23 cellular contexts compared by ENCODE assay signal in the genomic region with DNA sequence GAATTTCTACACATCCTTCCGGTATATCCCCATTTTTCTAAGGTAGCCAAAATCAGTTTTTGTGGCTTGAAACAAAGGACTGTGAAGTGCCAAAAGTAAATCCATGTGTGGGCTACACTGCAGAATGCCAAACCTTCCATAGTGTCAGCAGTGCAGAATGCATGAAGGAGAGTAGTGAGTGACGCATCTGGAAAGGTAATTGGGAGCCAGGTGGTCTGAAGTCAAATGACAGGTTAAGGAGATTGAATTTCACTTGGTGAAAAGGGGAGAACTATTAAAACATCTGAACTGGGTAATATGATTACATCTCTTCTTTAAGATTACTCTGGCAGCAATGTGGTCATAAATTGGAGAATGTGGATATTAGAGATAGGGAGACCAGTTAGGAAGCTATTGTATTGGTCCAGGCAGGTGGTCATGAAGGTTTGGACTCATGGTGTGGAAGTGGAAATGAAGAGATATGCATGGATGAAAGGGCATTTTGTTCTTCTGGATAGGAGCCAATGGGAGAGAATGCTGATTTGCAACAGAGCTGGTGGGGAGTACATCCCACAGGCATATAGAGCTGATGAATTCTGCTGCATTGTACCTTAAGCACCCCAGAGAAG.
A peak's percentile ranks its signal among the peaks of the same experiment; 100 is the strongest.
DNase-seq lines count a peak whose midpoint lies in the region; ATAC-seq lines count a peak whose summit lies in the region.
"Had no signal": no experiment of that assay in that cellular context is flagged by ENCODE, and none has a peak within 500 bp of the region (broad histone marks: within the 10 kb centered on the region; RNA-seq: fewer than 3 reads in every experiment).

No MANE protein-coding gene starts in this region.

- no peak overlapping the region for H3K4me3 Mint-ChIP-seq in CD8-positive, alpha-beta memory T cell
- H3K4me3 Mint-ChIP-seq: activated naive CD8-positive, alpha-beta T cell treated with anti-CD3 and anti-CD28 coated beads for 36 hours; activated T-helper 17 cell treated with anti-CD3 and anti-CD28 coated beads, Interleukin-2, amount 50 U/mL, for 72 hours; CD8-positive, alpha-beta T cell had no signal

- no peaks in the 10 kb centered on the region for H3K27me3 ChIP-seq in trophoblast cell (ENCODE audit: insufficient read depth, low read length)
- no peaks in the 10 kb centered on the region for H3K27me3 ChIP-seq in CD8-positive, alpha-beta memory T cell (ENCODE audit: insufficient read depth, low read length, poor library complexity, severe bottlenecking)
- H3K27me3 ChIP-seq: gastrocnemius medialis, Peyer's patch, SJSA1, spleen, upper lobe of left lung had no signal

- peaks cover 2 to 13% of the 10 kb centered on the region in 2 donors for H3K27me3 Mint-ChIP-seq in CD8-positive, alpha-beta memory T cell
- H3K27me3 Mint-ChIP-seq: activated naive CD8-positive, alpha-beta T cell treated with anti-CD3 and anti-CD28 coated beads for 36 hours had no signal

- no peak overlapping the region for H2AK5ac ChIP-seq in trophoblast cell (ENCODE audit: low read length)

- no peak overlapping the region for H3K27ac Mint-ChIP-seq in CD8-positive, alpha-beta memory T cell
- H3K27ac Mint-ChIP-seq: activated naive CD8-positive, alpha-beta T cell treated with anti-CD3 and anti-CD28 coated beads for 36 hours; activated T-helper 17 cell treated with anti-CD3 and anti-CD28 coated beads, Interleukin-2, amount 50 U/mL, for 72 hours; CD8-positive, alpha-beta T cell had no signal

- peak overlapping the region; percentile 71 for H3K23ac ChIP-seq in trophoblast cell (ENCODE audit: low read length)

- H2BK5ac ChIP-seq in trophoblast cell (ENCODE audit: low read depth, low read length, poor library complexity), result no peak overlapping the region

- H3K4me1 ChIP-seq in trophoblast cell (ENCODE audit: control insufficient read depth in 1 of 2, insufficient read depth in 2 of 2, low read length in 2 of 2), result no peaks in the 10 kb centered on the region
- no peaks in the 10 kb centered on the region for H3K4me1 ChIP-seq in CD8-positive, alpha-beta memory T cell (ENCODE audit: insufficient read depth, low read length)
- H3K4me1 ChIP-seq: gastrocnemius medialis, Peyer's patch, SJSA1 had no signal

- H2BK12ac ChIP-seq in trophoblast cell (ENCODE audit: low read length), result no peak overlapping the region

- no peak overlapping the region for H4K12ac ChIP-seq in trophoblast cell (ENCODE audit: low read depth, low read length)

- no peak overlapping the region for H3K4me3 ChIP-seq in trophoblast cell (ENCODE audit: low read depth, low read length)
- H3K4me3 ChIP-seq in CD8-positive, alpha-beta memory T cell (ENCODE audit: low read length), result no peak overlapping the region
- H3K4me3 ChIP-seq: gastrocnemius medialis, Peyer's patch, SJSA1, spleen, upper lobe of left lung had no signal

- no peak overlapping the region for H3K9ac ChIP-seq in trophoblast cell (ENCODE audit: low read length)

- H3K79me1 ChIP-seq in trophoblast cell (ENCODE audit: low read length), result no peaks in the 10 kb centered on the region

- no peaks in the 10 kb centered on the region for H3K36me3 ChIP-seq in trophoblast cell (ENCODE audit: control insufficient read depth in 1 of 2, insufficient read depth in 2 of 2, low read length in 2 of 2)
- H3K36me3 ChIP-seq in CD8-positive, alpha-beta memory T cell (ENCODE audit: insufficient read depth, low read length), result no peaks in the 10 kb centered on the region
- H3K36me3 ChIP-seq: gastrocnemius medialis, Peyer's patch, SJSA1, spleen, upper lobe of left lung had no signal

- no peak overlapping the region for H2AFZ ChIP-seq in trophoblast cell (ENCODE audit: insufficient read depth, low read length, poor library complexity)

- H4K91ac ChIP-seq in trophoblast cell (ENCODE audit: low read depth, low read length), result no peak overlapping the region

- H3K27ac ChIP-seq in trophoblast cell (ENCODE audit: low read depth, low read length), result no peak overlapping the region
- H3K27ac ChIP-seq in CD8-positive, alpha-beta memory T cell (ENCODE audit: low read depth, low read length), result no peak overlapping the region
- H3K27ac ChIP-seq: gastrocnemius medialis, Peyer's patch, SJSA1, spleen, upper lobe of left lung had no signal

- H3K4me2 ChIP-seq in trophoblast cell (ENCODE audit: low read length), result no peak overlapping the region

- no peaks in the 10 kb centered on the region for H3K4me1 Mint-ChIP-seq in CD8-positive, alpha-beta memory T cell
- H3K4me1 Mint-ChIP-seq: activated naive CD8-positive, alpha-beta T cell treated with anti-CD3 and anti-CD28 coated beads for 36 hours; activated T-helper 17 cell treated with anti-CD3 and anti-CD28 coated beads, Interleukin-2, amount 50 U/mL, for 72 hours had no signal

- H3K9me3 ChIP-seq in trophoblast cell (ENCODE audit: insufficient read depth, low read depth, low read length), result no peaks in the 10 kb centered on the region
- H3K9me3 ChIP-seq in CD8-positive, alpha-beta memory T cell (ENCODE audit: low read length), result no peaks in the 10 kb centered on the region
- H3K9me3 ChIP-seq: gastrocnemius medialis, Peyer's patch, SJSA1, spleen, upper lobe of left lung had no signal

- no peak overlapping the region for H3K18ac ChIP-seq in trophoblast cell (ENCODE audit: low read length)

- H3K14ac ChIP-seq in trophoblast cell (ENCODE audit: low read length), result no peak overlapping the region

- peak; percentile 91 for DNase-seq in NCI-H1105 (lab: John Stamatoyannopoulos, UW)
- DNase-seq in NCI-H2107 (lab: John Stamatoyannopoulos, UW), result peak; percentile 54
- peak; percentile 53 for DNase-seq in NCI-H748 treated with DMSO at 0.1 percent for 48 hours (lab: John Stamatoyannopoulos, UW)
- DNase-seq in trophoblast cell, result no peak
- no peak for DNase-seq in HUDEP-2 (lab: John Stamatoyannopoulos, UW; ENCODE audit: unreplicated experiment in 76 of 76)
- no peak for DNase-seq in CD8-positive, alpha-beta memory T cell
- DNase-seq: activated CD4-positive, alpha-beta T cell treated with anti-CD3 and anti-CD28 coated beads, Interleukin-2, amount 50 U/mL, for 1 hour; activated naive CD8-positive, alpha-beta T cell treated with anti-CD3 and anti-CD28 coated beads for 36 hours; CD8-positive, alpha-beta T cell; effector memory CD4-positive, alpha-beta T cell; gastrocnemius medialis; KG1; kidney; MV-4-11; NCI-H526 treated with DMSO at 0.1 percent for 48 hours; Peyer's patch; spleen; stimulated activated CD4-positive, alpha-beta T cell treated with anti-CD3 and anti-CD28 coated beads, Interleukin-4, amount 100 ng/mL, for 24 hours had no signal

- no peaks in the 10 kb centered on the region for H3K36me3 Mint-ChIP-seq in CD8-positive, alpha-beta memory T cell
- H3K36me3 Mint-ChIP-seq: CD8-positive, alpha-beta T cell had no signal

- H3K4ac ChIP-seq in trophoblast cell (ENCODE audit: low read depth, low read length), result no peak overlapping the region

- WGBS in trophoblast cell (ENCODE audit: extremely low coverage, insufficient coverage, insufficient read length), result no CpG with 5 or more reads among the region's 2 CpGs

- no peak overlapping the region for H4K8ac ChIP-seq in trophoblast cell (ENCODE audit: low read depth, low read length)

- no peak for ATAC-seq in HG02840 (IDR thresholded peaks at IDR 0.05; ENCODE audit: low FRiP score, unreplicated experiment)
- ATAC-seq: activated T-helper 17 cell treated with anti-CD3 and anti-CD28 coated beads, Interleukin-2, amount 50 U/mL, for 72 hours; CD8-positive, alpha-beta T cell; esophagus mucosa had no signal

- POLR2A ChIA-PET in CD8-positive, alpha-beta memory T cell (lab: Charles Lee), result no interaction called here

- no peaks in the 10 kb centered on the region for H3K79me2 ChIP-seq in trophoblast cell (ENCODE audit: control insufficient read depth, insufficient read depth, low read length, poor library complexity)

- no peaks in the 10 kb centered on the region for H3K9me3 Mint-ChIP-seq in CD8-positive, alpha-beta memory T cell
- H3K9me3 Mint-ChIP-seq: activated naive CD8-positive, alpha-beta T cell treated with anti-CD3 and anti-CD28 coated beads for 36 hours; activated T-helper 17 cell treated with anti-CD3 and anti-CD28 coated beads, Interleukin-2, amount 50 U/mL, for 72 hours; CD8-positive, alpha-beta T cell had no signal

- CTCF ChIA-PET in CD8-positive, alpha-beta memory T cell (lab: Charles Lee), result no interaction called here

- H2BK120ac ChIP-seq in trophoblast cell (ENCODE audit: insufficient read depth, low read length, poor library complexity), result no peak overlapping the region

Comparison
In these comparisons a context has a peak if more than half of its experiments do, and no peak if none do; other contexts are left out.
1. DNase-seq: peak in NCI-H1105 (single experiment), NCI-H2107 (single experiment) and NCI-H748 treated with DMSO at 0.1 percent for 48 hours (single experiment); none in trophoblast cell (0 of 2), HUDEP-2 (0 of 76) and CD8-positive, alpha-beta memory T cell (0 of 5).